1 cellular context compared by ENCODE assay signal in the genomic region with DNA sequence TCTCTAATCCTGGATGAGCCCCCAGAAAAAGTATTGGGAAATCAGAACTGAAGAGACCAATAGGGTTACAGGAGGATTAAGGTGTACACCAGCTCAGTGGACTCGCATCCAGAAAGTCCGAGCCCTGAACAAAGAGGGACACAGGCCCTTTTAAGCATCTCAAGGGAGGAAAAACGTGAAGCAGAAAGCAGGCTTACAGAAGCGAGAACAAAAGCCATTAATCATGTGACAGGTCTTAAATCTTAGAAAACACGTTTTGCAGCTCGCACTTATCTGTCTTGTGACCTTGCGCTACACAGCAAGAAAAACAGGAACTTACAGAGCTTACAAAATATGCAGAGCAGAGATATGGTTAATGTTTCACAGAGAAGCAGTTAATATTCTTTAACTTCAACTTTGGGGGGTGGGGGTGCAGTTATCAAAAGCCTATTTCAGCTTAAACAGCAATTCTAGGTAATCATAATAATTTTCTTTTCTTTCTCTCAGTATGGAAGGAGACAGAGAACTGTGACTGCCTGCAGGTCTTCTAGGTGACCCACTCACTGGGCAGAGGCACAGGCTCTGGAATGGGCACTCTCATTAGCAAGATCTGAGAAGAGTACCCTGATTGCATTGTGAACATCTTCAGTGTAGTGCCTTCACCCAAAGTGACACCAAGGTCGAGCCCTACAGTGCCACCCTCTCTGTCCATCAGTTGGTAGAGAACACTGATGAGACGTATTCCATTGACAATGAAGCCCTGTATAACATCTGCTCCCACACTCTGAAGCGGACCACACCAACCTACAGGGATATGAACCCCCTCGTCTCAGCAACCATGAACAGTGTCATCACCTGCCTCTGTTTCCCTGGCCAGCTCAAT.
TF ChIP-seq lines count a peak whose summit lies in the region.

No MANE protein-coding gene starts in this region.

TF ChIP-seq in K562, 482 proteins besides CTCF, POLR2A, EP300 and RAD21 (continued from another document and continues in another):
- TF ChIP-seq TEAD4 (IDR thresholded peaks at IDR 0.05; ENCODE audit: low read length): peak; percentile 97
- TF ChIP-seq TEAD4 (CRISPR knock-in tag; IDR thresholded peaks at IDR 0.05; ENCODE audit: borderline replicate concordance): no peak
- no peak for TF ChIP-seq MED1 (CRISPR knock-in tag; IDR thresholded peaks at IDR 0.05; ENCODE audit: borderline replicate concordance)
- no peak for TF ChIP-seq ZNF398 (CRISPR knock-in tag; IDR thresholded peaks at IDR 0.05)
- TF ChIP-seq MCM2 (IDR thresholded peaks at IDR 0.05; ENCODE audit: low read depth): no peak
- TF ChIP-seq ZNF347 (CRISPR knock-in tag; IDR thresholded peaks at IDR 0.05; ENCODE audit: low read depth): no peak
- TF ChIP-seq NELFE (IDR thresholded peaks at IDR 0.05; ENCODE audit: insufficient read depth, insufficient read length): no peak
- no peak for TF ChIP-seq RBM25 (IDR thresholded peaks at IDR 0.05; ENCODE audit: low read depth, low read length, severe bottlenecking)
- peak; percentile 93 for TF ChIP-seq CBX5 (IDR thresholded peaks at IDR 0.05; ENCODE audit: borderline replicate concordance, low read depth)
- TF ChIP-seq SMARCA4 (IDR thresholded peaks at IDR 0.05): peak; percentile 97
- no peak for TF ChIP-seq IFI16 (CRISPR knock-in tag; IDR thresholded peaks at IDR 0.05)
- no peak for TF ChIP-seq POU5F1 (IDR thresholded peaks at IDR 0.05; ENCODE audit: borderline replicate concordance, low read depth, low read length, partially characterized antibody)
- no peak for TF ChIP-seq CCAR2 (IDR thresholded peaks at IDR 0.05; ENCODE audit: low read depth, low read length)
- TF ChIP-seq, protein P1, sequence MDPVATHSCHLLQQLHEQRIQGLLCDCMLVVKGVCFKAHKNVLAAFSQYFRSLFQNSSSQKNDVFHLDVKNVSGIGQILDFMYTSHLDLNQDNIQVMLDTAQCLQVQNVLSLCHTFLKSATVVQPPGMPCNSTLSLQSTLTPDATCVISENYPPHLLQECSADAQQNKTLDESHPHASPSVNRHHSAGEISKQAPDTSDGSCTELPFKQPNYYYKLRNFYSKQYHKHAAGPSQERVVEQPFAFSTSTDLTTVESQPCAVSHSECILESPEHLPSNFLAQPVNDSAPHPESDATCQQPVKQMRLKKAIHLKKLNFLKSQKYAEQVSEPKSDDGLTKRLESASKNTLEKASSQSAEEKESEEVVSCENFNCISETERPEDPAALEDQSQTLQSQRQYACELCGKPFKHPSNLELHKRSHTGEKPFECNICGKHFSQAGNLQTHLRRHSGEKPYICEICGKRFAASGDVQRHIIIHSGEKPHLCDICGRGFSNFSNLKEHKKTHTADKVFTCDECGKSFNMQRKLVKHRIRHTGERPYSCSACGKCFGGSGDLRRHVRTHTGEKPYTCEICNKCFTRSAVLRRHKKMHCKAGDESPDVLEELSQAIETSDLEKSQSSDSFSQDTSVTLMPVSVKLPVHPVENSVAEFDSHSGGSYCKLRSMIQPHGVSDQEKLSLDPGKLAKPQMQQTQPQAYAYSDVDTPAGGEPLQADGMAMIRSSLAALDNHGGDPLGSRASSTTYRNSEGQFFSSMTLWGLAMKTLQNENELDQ (CRISPR knock-in tag; IDR thresholded peaks at IDR 0.05; ENCODE audit: borderline replicate concordance): no peak
- no peak for TF ChIP-seq ZNF785 (CRISPR knock-in tag; IDR thresholded peaks at IDR 0.05)
- no peak for TF ChIP-seq ZNF384 (IDR thresholded peaks at IDR 0.05; ENCODE audit: low read depth, low read length)
- TF ChIP-seq CREB1 (IDR thresholded peaks at IDR 0.05): no peak
- TF ChIP-seq CREB1 (CRISPR knock-in tag; IDR thresholded peaks at IDR 0.05): 0 out of 2 replicates have a peak, but pooled peaks have one; percentile 5
- no peak for TF ChIP-seq ZNF584 (CRISPR knock-in tag; IDR thresholded peaks at IDR 0.05; ENCODE audit: low read depth)
- TF ChIP-seq CHD1 (IDR thresholded peaks at IDR 0.05; ENCODE audit: low read length): no peak
- no peak for TF ChIP-seq ZNF444 (CRISPR knock-in tag; IDR thresholded peaks at IDR 0.05)
- 0 out of 2 replicates have a peak, but pooled peaks have one; percentile 19 for TF ChIP-seq TFAP4 (CRISPR knock-in tag; IDR thresholded peaks at IDR 0.05; ENCODE audit: borderline replicate concordance)
- no peak for TF ChIP-seq ARID2 (IDR thresholded peaks at IDR 0.05)
- TF ChIP-seq ZEB2 (IDR thresholded peaks at IDR 0.05): peak; percentile 74
- no peak for TF ChIP-seq SIX5 (IDR thresholded peaks at IDR 0.05; ENCODE audit: borderline replicate concordance in 1 of 2, insufficient read depth in 1 of 2, low read depth in 1 of 2, low read length in 2 of 2)
- no peak for TF ChIP-seq ZBTB43 (CRISPR knock-in tag; IDR thresholded peaks at IDR 0.05)
- no peak for TF ChIP-seq NCOA6 (IDR thresholded peaks at IDR 0.05)
- peak; percentile 97 for TF ChIP-seq NCOR1 (IDR thresholded peaks at IDR 0.05)
- TF ChIP-seq NFE2L1 (tag; IDR thresholded peaks at IDR 0.05; ENCODE audit: borderline replicate concordance, low read depth): no peak
- TF ChIP-seq, protein P2, sequence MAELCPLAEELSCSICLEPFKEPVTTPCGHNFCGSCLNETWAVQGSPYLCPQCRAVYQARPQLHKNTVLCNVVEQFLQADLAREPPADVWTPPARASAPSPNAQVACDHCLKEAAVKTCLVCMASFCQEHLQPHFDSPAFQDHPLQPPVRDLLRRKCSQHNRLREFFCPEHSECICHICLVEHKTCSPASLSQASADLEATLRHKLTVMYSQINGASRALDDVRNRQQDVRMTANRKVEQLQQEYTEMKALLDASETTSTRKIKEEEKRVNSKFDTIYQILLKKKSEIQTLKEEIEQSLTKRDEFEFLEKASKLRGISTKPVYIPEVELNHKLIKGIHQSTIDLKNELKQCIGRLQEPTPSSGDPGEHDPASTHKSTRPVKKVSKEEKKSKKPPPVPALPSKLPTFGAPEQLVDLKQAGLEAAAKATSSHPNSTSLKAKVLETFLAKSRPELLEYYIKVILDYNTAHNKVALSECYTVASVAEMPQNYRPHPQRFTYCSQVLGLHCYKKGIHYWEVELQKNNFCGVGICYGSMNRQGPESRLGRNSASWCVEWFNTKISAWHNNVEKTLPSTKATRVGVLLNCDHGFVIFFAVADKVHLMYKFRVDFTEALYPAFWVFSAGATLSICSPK (IDR thresholded peaks at IDR 0.05; ENCODE audit: borderline replicate concordance): no peak
- peak; percentile 54; the same call in 1 of the 2 replicates for TF ChIP-seq ZBTB17 (CRISPR knock-in tag; IDR thresholded peaks at IDR 0.05)
- TF ChIP-seq CBX8 (IDR thresholded peaks at IDR 0.05; ENCODE audit: borderline replicate concordance, extremely low read depth, low read depth, low read length, poor library complexity, severe bottlenecking): no peak
- TF ChIP-seq, protein P3, sequence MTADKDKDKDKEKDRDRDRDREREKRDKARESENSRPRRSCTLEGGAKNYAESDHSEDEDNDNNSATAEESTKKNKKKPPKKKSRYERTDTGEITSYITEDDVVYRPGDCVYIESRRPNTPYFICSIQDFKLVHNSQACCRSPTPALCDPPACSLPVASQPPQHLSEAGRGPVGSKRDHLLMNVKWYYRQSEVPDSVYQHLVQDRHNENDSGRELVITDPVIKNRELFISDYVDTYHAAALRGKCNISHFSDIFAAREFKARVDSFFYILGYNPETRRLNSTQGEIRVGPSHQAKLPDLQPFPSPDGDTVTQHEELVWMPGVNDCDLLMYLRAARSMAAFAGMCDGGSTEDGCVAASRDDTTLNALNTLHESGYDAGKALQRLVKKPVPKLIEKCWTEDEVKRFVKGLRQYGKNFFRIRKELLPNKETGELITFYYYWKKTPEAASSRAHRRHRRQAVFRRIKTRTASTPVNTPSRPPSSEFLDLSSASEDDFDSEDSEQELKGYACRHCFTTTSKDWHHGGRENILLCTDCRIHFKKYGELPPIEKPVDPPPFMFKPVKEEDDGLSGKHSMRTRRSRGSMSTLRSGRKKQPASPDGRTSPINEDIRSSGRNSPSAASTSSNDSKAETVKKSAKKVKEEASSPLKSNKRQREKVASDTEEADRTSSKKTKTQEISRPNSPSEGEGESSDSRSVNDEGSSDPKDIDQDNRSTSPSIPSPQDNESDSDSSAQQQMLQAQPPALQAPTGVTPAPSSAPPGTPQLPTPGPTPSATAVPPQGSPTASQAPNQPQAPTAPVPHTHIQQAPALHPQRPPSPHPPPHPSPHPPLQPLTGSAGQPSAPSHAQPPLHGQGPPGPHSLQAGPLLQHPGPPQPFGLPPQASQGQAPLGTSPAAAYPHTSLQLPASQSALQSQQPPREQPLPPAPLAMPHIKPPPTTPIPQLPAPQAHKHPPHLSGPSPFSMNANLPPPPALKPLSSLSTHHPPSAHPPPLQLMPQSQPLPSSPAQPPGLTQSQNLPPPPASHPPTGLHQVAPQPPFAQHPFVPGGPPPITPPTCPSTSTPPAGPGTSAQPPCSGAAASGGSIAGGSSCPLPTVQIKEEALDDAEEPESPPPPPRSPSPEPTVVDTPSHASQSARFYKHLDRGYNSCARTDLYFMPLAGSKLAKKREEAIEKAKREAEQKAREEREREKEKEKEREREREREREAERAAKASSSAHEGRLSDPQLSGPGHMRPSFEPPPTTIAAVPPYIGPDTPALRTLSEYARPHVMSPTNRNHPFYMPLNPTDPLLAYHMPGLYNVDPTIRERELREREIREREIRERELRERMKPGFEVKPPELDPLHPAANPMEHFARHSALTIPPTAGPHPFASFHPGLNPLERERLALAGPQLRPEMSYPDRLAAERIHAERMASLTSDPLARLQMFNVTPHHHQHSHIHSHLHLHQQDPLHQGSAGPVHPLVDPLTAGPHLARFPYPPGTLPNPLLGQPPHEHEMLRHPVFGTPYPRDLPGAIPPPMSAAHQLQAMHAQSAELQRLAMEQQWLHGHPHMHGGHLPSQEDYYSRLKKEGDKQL (CRISPR knock-in tag; IDR thresholded peaks at IDR 0.05; ENCODE audit: borderline replicate concordance): no peak
- no peak for TF ChIP-seq XRCC5 (IDR thresholded peaks at IDR 0.05; ENCODE audit: low read depth, low read length)
- TF ChIP-seq HNRNPLL (IDR thresholded peaks at IDR 0.05; ENCODE audit: low read depth, low read length, poor library complexity, severe bottlenecking): no peak
- no peak for TF ChIP-seq FOXO4 (CRISPR knock-in tag; IDR thresholded peaks at IDR 0.05)
- TF ChIP-seq MAZ (CRISPR knock-in tag; conservative IDR thresholded peaks at IDR 0.05 in 1 of 2, IDR thresholded peaks at IDR 0.05 in 1 of 2): peak in 1 of 2 experiments; percentile 44; a peak in 1 of 4 replicates
- peak; percentile 96 for TF ChIP-seq TRIM28 (IDR thresholded peaks at IDR 0.05)
- TF ChIP-seq, protein P4, sequence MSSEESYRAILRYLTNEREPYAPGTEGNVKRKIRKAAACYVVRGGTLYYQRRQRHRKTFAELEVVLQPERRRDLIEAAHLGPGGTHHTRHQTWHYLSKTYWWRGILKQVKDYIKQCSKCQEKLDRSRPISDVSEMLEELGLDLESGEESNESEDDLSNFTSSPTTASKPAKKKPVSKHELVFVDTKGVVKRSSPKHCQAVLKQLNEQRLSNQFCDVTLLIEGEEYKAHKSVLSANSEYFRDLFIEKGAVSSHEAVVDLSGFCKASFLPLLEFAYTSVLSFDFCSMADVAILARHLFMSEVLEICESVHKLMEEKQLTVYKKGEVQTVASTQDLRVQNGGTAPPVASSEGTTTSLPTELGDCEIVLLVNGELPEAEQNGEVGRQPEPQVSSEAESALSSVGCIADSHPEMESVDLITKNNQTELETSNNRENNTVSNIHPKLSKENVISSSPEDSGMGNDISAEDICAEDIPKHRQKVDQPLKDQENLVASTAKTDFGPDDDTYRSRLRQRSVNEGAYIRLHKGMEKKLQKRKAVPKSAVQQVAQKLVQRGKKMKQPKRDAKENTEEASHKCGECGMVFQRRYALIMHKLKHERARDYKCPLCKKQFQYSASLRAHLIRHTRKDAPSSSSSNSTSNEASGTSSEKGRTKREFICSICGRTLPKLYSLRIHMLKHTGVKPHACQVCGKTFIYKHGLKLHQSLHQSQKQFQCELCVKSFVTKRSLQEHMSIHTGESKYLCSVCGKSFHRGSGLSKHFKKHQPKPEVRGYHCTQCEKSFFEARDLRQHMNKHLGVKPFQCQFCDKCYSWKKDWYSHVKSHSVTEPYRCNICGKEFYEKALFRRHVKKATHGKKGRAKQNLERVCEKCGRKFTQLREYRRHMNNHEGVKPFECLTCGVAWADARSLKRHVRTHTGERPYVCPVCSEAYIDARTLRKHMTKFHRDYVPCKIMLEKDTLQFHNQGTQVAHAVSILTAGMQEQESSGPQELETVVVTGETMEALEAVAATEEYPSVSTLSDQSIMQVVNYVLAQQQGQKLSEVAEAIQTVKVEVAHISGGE (CRISPR knock-in tag; IDR thresholded peaks at IDR 0.05): peak in 1 of 3 experiments; percentile 85; a peak in 1 of 6 replicates
